Comparison of ENCODE assay signal across 8 cellular contexts in genomic region chr7:5525271-5526189, GRCh38. TPM values are rescaled to one million over a fixed set of nuclear protein-coding genes. Genes with fewer than 3 reads are reported as not detected.
DNase-seq lines count a peak whose midpoint lies in the region; ATAC-seq and TF ChIP-seq lines count a peak whose summit lies in the region.

No MANE protein-coding gene starts in this region.

- no peak overlapping the region for H2AFZ ChIP-seq in Karpas-422 (ENCODE audit: low read length)

- peak overlapping the region; percentile 85 for H3K27ac Mint-ChIP-seq in glutamatergic neuron (ENCODE audit: unreplicated experiment)
- H3K27ac Mint-ChIP-seq in stimulated activated effector memory CD8-positive, alpha-beta T cell treated with anti-CD3 and anti-CD28 coated beads, Interleukin-12 subunit alpha, Interleukin-12 subunit beta, amount 100 ng/mL, for 72 hours, result peak overlapping the region; percentile 99

- H3K36me3 Mint-ChIP-seq in glutamatergic neuron (ENCODE audit: unreplicated experiment), result peaks cover 30% of the 10 kb centered on the region
- H3K36me3 Mint-ChIP-seq in stimulated activated effector memory CD8-positive, alpha-beta T cell treated with anti-CD3 and anti-CD28 coated beads, Interleukin-12 subunit alpha, Interleukin-12 subunit beta, amount 100 ng/mL, for 72 hours, result peaks cover 88% of the 10 kb centered on the region

- peaks cover 14% of the 10 kb centered on the region for H3K4me1 ChIP-seq in Karpas-422 (ENCODE audit: low read length)

- peaks cover 6% of the 10 kb centered on the region; the same call in 1 of the 2 replicates for H3K79me2 ChIP-seq in Karpas-422 (ENCODE audit: low read length)

- no peak overlapping the region for H3K9ac ChIP-seq in Karpas-422 (ENCODE audit: low read length)

- H3K4me2 ChIP-seq in Karpas-422 (ENCODE audit: low read depth, low read length, poor library complexity, severe bottlenecking), result no peak overlapping the region

- peaks cover 52% of the 10 kb centered on the region for H3K36me3 ChIP-seq in Karpas-422 (ENCODE audit: insufficient read depth, low read length)

- no peak overlapping the region for H3K4me3 ChIP-seq in Karpas-422 (ENCODE audit: low read length)

- TF ChIP-seq CTCF in glutamatergic neuron (IDR thresholded peaks at IDR 0.05; ENCODE audit: partially characterized antibody, unreplicated experiment), result no peak

- H3K9me2 ChIP-seq in Karpas-422 (replicated peaks; ENCODE audit: insufficient read depth, low read length), result no peaks in the 10 kb centered on the region

- no peak for ATAC-seq in stimulated activated effector memory CD8-positive, alpha-beta T cell treated with anti-CD3 and anti-CD28 coated beads, Interleukin-12 subunit alpha, Interleukin-12 subunit beta, amount 100 ng/mL, for 72 hours

- no peaks in the 10 kb centered on the region for H3K27me3 ChIP-seq in Karpas-422 (ENCODE audit: low read length)

- H3K4me3 Mint-ChIP-seq in glutamatergic neuron (ENCODE audit: unreplicated experiment), result peak overlapping the region; percentile 99
- H3K4me3 Mint-ChIP-seq in stimulated activated effector memory CD8-positive, alpha-beta T cell treated with anti-CD3 and anti-CD28 coated beads, Interleukin-12 subunit alpha, Interleukin-12 subunit beta, amount 100 ng/mL, for 72 hours, result peak overlapping the region; percentile 96

- H4K20me1 ChIP-seq in Karpas-422 (ENCODE audit: insufficient read depth, low read depth, low read length), result peaks cover 21% of the 10 kb centered on the region

- peak; percentile 69 for DNase-seq in Daoy (ENCODE audit: low read depth)
- DNase-seq in Karpas-422, result peak; percentile 87
- DNase-seq in activated T-cell treated with anti-CD3 and anti-CD28 coated beads, Interleukin-2, amount 50 U/mL, for 1 hour, result peak; percentile 67
- no peak for DNase-seq in glutamatergic neuron
- peak in 1 of 2 donors; percentile 78 for DNase-seq in stimulated activated effector memory CD8-positive, alpha-beta T cell treated with anti-CD3 and anti-CD28 coated beads, Interleukin-12 subunit alpha, Interleukin-12 subunit beta, amount 100 ng/mL, for 72 hours (ENCODE audit: low spot score in 2 of 2)
- DNase-seq in NCI-H187 (lab: John Stamatoyannopoulos, UW), result no peak
- no peak for DNase-seq in NCI-H2029 (lab: John Stamatoyannopoulos, UW)
- no peak for DNase-seq in NCI-H2081 treated with DMSO at 0.1 percent for 48 hours (lab: John Stamatoyannopoulos, UW)

- peaks cover 21% of the 10 kb centered on the region for H3K4me1 Mint-ChIP-seq in glutamatergic neuron (ENCODE audit: low read depth, unreplicated experiment)
- H3K4me1 Mint-ChIP-seq in stimulated activated effector memory CD8-positive, alpha-beta T cell treated with anti-CD3 and anti-CD28 coated beads, Interleukin-12 subunit alpha, Interleukin-12 subunit beta, amount 100 ng/mL, for 72 hours, result peaks cover 53% of the 10 kb centered on the region

- H3K9me3 ChIP-seq in Karpas-422 (ENCODE audit: low read length), result no peaks in the 10 kb centered on the region

- H3K27me3 Mint-ChIP-seq in glutamatergic neuron (ENCODE audit: unreplicated experiment), result peaks cover 41% of the 10 kb centered on the region

- H3K27ac ChIP-seq in Karpas-422 (ENCODE audit: low read length), result no peak overlapping the region

- H3K9me3 Mint-ChIP-seq in glutamatergic neuron (ENCODE audit: unreplicated experiment), result peaks cover 50% of the 10 kb centered on the region
- H3K9me3 Mint-ChIP-seq in stimulated activated effector memory CD8-positive, alpha-beta T cell treated with anti-CD3 and anti-CD28 coated beads, Interleukin-12 subunit alpha, Interleukin-12 subunit beta, amount 100 ng/mL, for 72 hours, result no peaks in the 10 kb centered on the region

RNA-seq across cellular contexts. Expression of gene ACTB, which starts 4.9 kb away (rescaled TPM):
- 4,153 and 5,023 TPM in 2 replicates for total RNA-seq in Daoy (2014; rRNA removed; shearing (Covaris generic))
- 1,989 and 2,237 TPM in 2 replicates for total RNA-seq in Karpas-422 (2014; rRNA removed; shearing (Covaris generic); ENCODE audit: low replicate concordance)
- 6,176 TPM for total RNA-seq in glutamatergic neuron (ENCODE audit: unreplicated experiment)

RNA-seq across cellular contexts. Expression of gene FBXL18, which starts 11.9 kb away (rescaled TPM):
- 3.9 and 5.1 TPM in 2 replicates for total RNA-seq in Daoy (2014; rRNA removed; shearing (Covaris generic))
- 3.9 and 8.6 TPM in 2 replicates for total RNA-seq in Karpas-422 (2014; rRNA removed; shearing (Covaris generic); ENCODE audit: low replicate concordance)
- total RNA-seq in glutamatergic neuron (ENCODE audit: unreplicated experiment), result 13.7 TPM

Comparison
In these comparisons a context has a peak if more than half of its experiments do, and no peak if none do; other contexts are left out.
1. DNase-seq: peak in Daoy (single experiment), Karpas-422 (single experiment) and activated T-cell treated with anti-CD3 and anti-CD28 coated beads, Interleukin-2, amount 50 U/mL, for 1 hour (single experiment); none in glutamatergic neuron (single experiment), NCI-H187 (0 of 2), NCI-H2029 (single experiment) and NCI-H2081 treated with DMSO at 0.1 percent for 48 hours (single experiment).